Comparison of ENCODE assay signal across 15 cellular contexts in the genomic region with DNA sequence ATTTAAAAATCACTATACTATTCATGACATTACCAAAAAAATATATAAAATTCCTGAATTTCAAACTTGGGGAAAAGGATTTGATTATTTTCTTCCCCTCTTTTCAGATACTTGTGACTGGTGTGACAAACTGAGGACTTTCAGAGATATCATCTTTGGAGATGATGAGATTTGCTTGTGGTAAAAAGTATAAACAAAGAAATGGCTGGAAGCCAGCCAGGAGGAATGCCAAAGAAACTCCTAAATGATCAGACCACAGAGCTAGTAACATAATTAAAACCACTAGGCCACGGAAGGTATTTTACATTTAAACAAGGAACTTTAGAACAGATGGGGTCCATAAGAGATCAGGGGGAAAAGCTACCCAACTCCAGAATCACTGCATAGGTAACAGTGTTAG. TPM values are rescaled to one million over a fixed set of nuclear protein-coding genes. Genes with fewer than 3 reads are reported as not detected.
A peak's percentile ranks its signal among the peaks of the same experiment; 100 is the strongest.
DNase-seq lines count a peak whose midpoint lies in the region; ATAC-seq, FAIRE-seq and TF ChIP-seq lines count a peak whose summit lies in the region.
"Had no signal": no experiment of that assay in that cellular context is flagged by ENCODE, and none has a peak within 500 bp of the region (broad histone marks: within the 10 kb centered on the region; RNA-seq: fewer than 3 reads in every experiment).

No MANE protein-coding gene starts in this region.

- H2AFZ ChIP-seq in osteoblast (ENCODE audit: low read length): no peak overlapping the region

- H3K27me3 ChIP-seq in osteoblast (ENCODE audit: insufficient read depth, low read length) (no peaks in the 10 kb centered on the region), Caco-2 (replicated peaks; ENCODE audit: control insufficient read depth, insufficient read depth, low read length) (no peaks in the 10 kb centered on the region)
- H3K27me3 ChIP-seq: cardiac muscle cell, esophagus muscularis mucosa, sigmoid colon had no signal

- DNase-seq in D721Med (ENCODE audit: insufficient read length, low spot score) (no peak), HT1080 (ENCODE audit: low read depth) (peak; percentile 31), chondrocyte (ENCODE audit: low spot score) (no peak), osteoblast (ENCODE audit: insufficient read length, low spot score, missing footprints) (peak; percentile 18), GM10266 (ENCODE audit: extremely low spot score) (no peak), Caco-2 (no peak), coronary artery (ENCODE audit: low spot score) (no peak)
- DNase-seq: activated CD4-positive, alpha-beta T cell treated with anti-CD3 and anti-CD28 coated beads, Interleukin-2, amount 50 U/mL, for 1 hour; RPMI8226; sigmoid colon had no signal

- H3K4me1 ChIP-seq in osteoblast (ENCODE audit: insufficient read depth, low read length) (peaks cover 15% of the 10 kb centered on the region), Caco-2 (no peaks in the 10 kb centered on the region)
- H3K4me1 ChIP-seq: esophagus muscularis mucosa, sigmoid colon had no signal

- no peaks in the 10 kb centered on the region for H3K79me2 ChIP-seq in osteoblast (ENCODE audit: insufficient read depth, low read length)

- ATAC-seq in HG03565 (IDR thresholded peaks at IDR 0.05; ENCODE audit: unreplicated experiment): no peak

- no peak overlapping the region for H3K4me3 ChIP-seq in osteoblast (ENCODE audit: insufficient read depth, low read length)
- H3K4me3 ChIP-seq in Caco-2 (ENCODE audit: low read depth, low read length): no peak overlapping the region
- H3K4me3 ChIP-seq in coronary artery: no peak overlapping the region
- H3K4me3 ChIP-seq: cardiac muscle cell, esophagus muscularis mucosa, sigmoid colon had no signal

- intact Hi-C loops in Caco-2 (cut with micrococcal nuclease; ENCODE audit: unreplicated experiment): no loop called here

- H3K9me3 Mint-ChIP-seq in chondrocyte (ENCODE audit: low read depth): no peaks in the 10 kb centered on the region
- H3K9me3 Mint-ChIP-seq in Caco-2 (ENCODE audit: unreplicated experiment): no peaks in the 10 kb centered on the region
- H3K9me3 Mint-ChIP-seq: T-helper 2 cell treated with Interferon-gamma antibody and Interleukin-4, amounts not matched to agents 5 μg/mL and 100 μg/mL, for 36 hours had no signal

- TF ChIP-seq CTCF in D721Med (IDR thresholded peaks at IDR 0.05; ENCODE audit: insufficient read depth, missing control alignments) (no peak), chondrocyte (IDR thresholded peaks at IDR 0.05) (no peak), osteoblast (IDR thresholded peaks at IDR 0.05; ENCODE audit: extremely low read depth, low read depth, low read length) (no peak), GM10266 (IDR thresholded peaks at IDR 0.05; ENCODE audit: control insufficient read depth, insufficient read depth, low read depth, missing control alignments) (no peak), Caco-2 (IDR thresholded peaks at IDR 0.05; ENCODE audit: insufficient read depth in 1 of 2, low read depth in 1 of 2, low read length in 1 of 2, severe bottlenecking in 1 of 2, unreplicated experiment in 1 of 2) (no peak), coronary artery (IDR thresholded peaks at IDR 0.05) (no peak)

- no peaks in the 10 kb centered on the region for H4K20me1 ChIP-seq in osteoblast (ENCODE audit: insufficient read depth, low read length)

- H3K4me3 Mint-ChIP-seq in chondrocyte (ENCODE audit: unreplicated experiment) (no peak overlapping the region), Caco-2 (ENCODE audit: unreplicated experiment) (no peak overlapping the region)
- H3K4me3 Mint-ChIP-seq: T-helper 2 cell treated with Interferon-gamma antibody and Interleukin-4, amounts not matched to agents 5 μg/mL and 100 μg/mL, for 36 hours had no signal

- H3K27ac Mint-ChIP-seq in chondrocyte (ENCODE audit: unreplicated experiment) (peak overlapping the region; percentile 13), Caco-2 (ENCODE audit: unreplicated experiment) (no peak overlapping the region)
- H3K27ac Mint-ChIP-seq: T-helper 2 cell treated with Interferon-gamma antibody and Interleukin-4, amounts not matched to agents 5 μg/mL and 100 μg/mL, for 36 hours had no signal

- CTCF ChIA-PET in Caco-2 (lab: Charles Lee): no interaction called here

- no TSS peak for BruUV-seq in Caco-2 (replicated peaks; lab: Mats Ljungman, UMichigan)

- H3K27ac ChIP-seq in osteoblast (ENCODE audit: low read depth, low read length) (no peak overlapping the region), coronary artery (no peak overlapping the region)
- H3K27ac ChIP-seq: cardiac muscle cell, esophagus muscularis mucosa, sigmoid colon had no signal

- H3K36me3 ChIP-seq in osteoblast (ENCODE audit: insufficient read depth, low read length) (no peaks in the 10 kb centered on the region), Caco-2 (ENCODE audit: control insufficient read depth, insufficient read depth, low read length) (no peaks in the 10 kb centered on the region)
- H3K36me3 ChIP-seq: cardiac muscle cell, esophagus muscularis mucosa, sigmoid colon had no signal

- H3K4me1 Mint-ChIP-seq in chondrocyte (ENCODE audit: low read depth) (peaks cover 34% of the 10 kb centered on the region), Caco-2 (ENCODE audit: low read depth, unreplicated experiment) (no peaks in the 10 kb centered on the region)

- no peaks in the 10 kb centered on the region for H3K36me3 Mint-ChIP-seq in chondrocyte (ENCODE audit: low read depth)
- no peaks in the 10 kb centered on the region for H3K36me3 Mint-ChIP-seq in Caco-2 (ENCODE audit: insufficient read depth, unreplicated experiment)

- POLR2A ChIA-PET in Caco-2 (lab: Charles Lee): no interaction called here

- H3K9me3 ChIP-seq in osteoblast (ENCODE audit: low read depth, low read length) (no peaks in the 10 kb centered on the region), Caco-2 (no peaks in the 10 kb centered on the region)
- H3K9me3 ChIP-seq: esophagus muscularis mucosa, sigmoid colon had no signal

- H3K4me2 ChIP-seq in osteoblast (ENCODE audit: insufficient read depth, low read length): no peak overlapping the region

- FAIRE-seq in D721Med (lab: Jason Lieb, UNC): peak; percentile 93
- FAIRE-seq: GM12891 had no signal

- H3K27me3 Mint-ChIP-seq in chondrocyte (ENCODE audit: low read depth): no peaks in the 10 kb centered on the region
- H3K27me3 Mint-ChIP-seq in Caco-2 (ENCODE audit: insufficient read depth, unreplicated experiment): no peaks in the 10 kb centered on the region

RNA-seq across cellular contexts. Expression of gene PIGN, which starts 58.7 kb away (rescaled TPM):
- total RNA-seq in HT1080 (2014; rRNA removed; shearing (Covaris generic)): 7.9 and 9.6 TPM in 2 replicates
- polyA plus RNA-seq in HT1080 (2015; cell fraction: cytosol; rRNA removed): 13.7 and 14.3 TPM in 2 replicates
- polyA plus RNA-seq in HT1080 (2015; cell fraction: nucleus; rRNA removed): 19.3 and 20.8 TPM in 2 replicates
- total RNA-seq in chondrocyte: 27.3 to 37.2 TPM (median 28.0 TPM) in 3 replicates
- total RNA-seq in osteoblast: 40.1 and 44.2 TPM in 2 replicates
- 22.8 and 23.4 TPM in 2 replicates for total RNA-seq in Caco-2 (2022)

RNA-seq across cellular contexts. Expression of gene RELCH, which starts 58.9 kb away (rescaled TPM):
- 18.3 and 22.4 TPM in 2 replicates for total RNA-seq in HT1080 (2014; rRNA removed; shearing (Covaris generic))
- 11.9 and 12.6 TPM in 2 replicates for polyA plus RNA-seq in HT1080 (2015; cell fraction: cytosol; rRNA removed)
- 44.5 and 48.7 TPM in 2 replicates for polyA plus RNA-seq in HT1080 (2015; cell fraction: nucleus; rRNA removed)
- total RNA-seq in chondrocyte (15.2 to 22.6 TPM (median 16.2 TPM) in 3 replicates), osteoblast (33.6 and 34.0 TPM in 2 replicates), Caco-2 (2022) (16.8 and 19.6 TPM in 2 replicates)

Comparison
In these comparisons a context has a peak if more than half of its experiments do, and no peak if none do; other contexts are left out.
1. DNase-seq: peak in HT1080 (single experiment) and osteoblast (single experiment); none in D721Med (single experiment), chondrocyte (single experiment), GM10266 (single experiment), Caco-2 (0 of 2) and coronary artery (single experiment).